In the genomic region with DNA sequence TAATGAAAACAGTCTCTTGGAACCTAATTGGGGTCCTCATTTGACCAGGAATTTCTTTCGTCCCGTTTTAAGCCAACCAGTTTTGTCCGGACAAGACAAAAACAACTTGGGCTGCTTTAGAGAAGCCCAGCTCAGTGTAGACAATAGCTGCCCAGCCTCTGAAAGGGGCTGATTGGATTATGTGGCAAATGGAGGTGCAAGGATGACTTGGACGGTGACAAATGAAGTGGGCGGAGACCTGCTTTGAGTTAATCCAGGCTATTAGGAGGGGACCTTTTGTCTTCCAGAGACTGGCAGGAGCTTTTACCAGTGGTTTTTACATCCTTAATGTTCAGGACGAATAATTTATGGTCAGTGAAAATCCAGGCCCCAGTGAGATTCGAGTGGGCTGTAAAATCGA, we compare ENCODE assay signal across 24 cellular contexts. TPM values are rescaled to one million over a fixed set of nuclear protein-coding genes. Genes with fewer than 3 reads are reported as not detected.
DNase-seq lines count a peak whose midpoint lies in the region; ATAC-seq and TF ChIP-seq lines count a peak whose summit lies in the region.
"Had no signal": no experiment of that assay in that cellular context is flagged by ENCODE, and none has a peak within 500 bp of the region (broad histone marks: within the 10 kb centered on the region; RNA-seq: fewer than 3 reads in every experiment).

No MANE protein-coding gene starts in this region.

- no peaks in the 10 kb centered on the region for H3K27me3 Mint-ChIP-seq in neural crest cell (ENCODE audit: low read depth)

- TF ChIP-seq CTCF in neural crest cell (conservative IDR thresholded peaks at IDR 0.05), result no peak

- peaks cover 57% of the 10 kb centered on the region for H3K4me1 Mint-ChIP-seq in neural crest cell

- H3K27ac Mint-ChIP-seq in neural crest cell (ENCODE audit: unreplicated experiment), result no peak overlapping the region
- H3K27ac Mint-ChIP-seq: activated CD4-positive, alpha-beta memory T cell treated with anti-CD3 and anti-CD28 coated beads for 36 hours; CD4-positive, CD25-positive, alpha-beta regulatory T cell; stimulated activated naive B cell treated with anti-CD40 and anti-IgM and Interleukin-4, amounts not matched to agents 10 μg/mL and 1 μg/mL and 100 μg/mL, for 72 hours; T-helper 2 cell treated with Interferon-gamma antibody and Interleukin-4, amounts not matched to agents 5 μg/mL and 100 μg/mL, for 36 hours had no signal

- peak overlapping the region; percentile 56 for H3K4me3 Mint-ChIP-seq in neural crest cell
- H3K4me3 Mint-ChIP-seq: activated CD4-positive, alpha-beta memory T cell treated with anti-CD3 and anti-CD28 coated beads for 36 hours; stimulated activated naive B cell treated with anti-CD40 and anti-IgM and Interleukin-4, amounts not matched to agents 10 μg/mL and 1 μg/mL and 100 μg/mL, for 72 hours; T-helper 2 cell treated with Interferon-gamma antibody and Interleukin-4, amounts not matched to agents 5 μg/mL and 100 μg/mL, for 36 hours; WTC11 had no signal

- ATAC-seq in GM21825 (IDR thresholded peaks at IDR 0.05; ENCODE audit: unreplicated experiment), result no peak
- ATAC-seq: body of pancreas; gastroesophageal sphincter; HepG2; stimulated activated naive B cell treated with anti-CD40 and anti-IgM and Interleukin-4, amounts not matched to agents 10 μg/mL and 1 μg/mL and 100 μg/mL, for 72 hours; WTC11 had no signal

- peaks cover 3% of the 10 kb centered on the region for H3K9me3 Mint-ChIP-seq in neural crest cell

- peaks cover 11% of the 10 kb centered on the region for H3K36me3 Mint-ChIP-seq in neural crest cell (ENCODE audit: low read depth)
- H3K36me3 Mint-ChIP-seq: activated CD4-positive, alpha-beta memory T cell treated with anti-CD3 and anti-CD28 coated beads for 36 hours; CD4-positive, CD25-positive, alpha-beta regulatory T cell had no signal

- DNase-seq in ELF-1 (ENCODE audit: low read depth, low spot score), result peak; percentile 80
- DNase-seq in NCI-H1417 (lab: John Stamatoyannopoulos, UW), result peak; percentile 39 to 88 (median 83)
- DNase-seq in astrocyte of the hippocampus (ENCODE audit: low read depth, low spot score), result peak; percentile 40
- no peak for DNase-seq in neural crest cell (ENCODE audit: low read depth, low spot score)
- no peak for DNase-seq in NCI-H1048 (lab: John Stamatoyannopoulos, UW)
- DNase-seq in activated CD4-positive, CD25-positive, alpha-beta regulatory T cell treated with anti-CD3 and anti-CD28 coated beads, Interleukin-2, amount 50 U/mL, for 72 hours, result no peak
- DNase-seq: activated CD4-positive, alpha-beta memory T cell treated with anti-CD3 and anti-CD28 coated beads for 36 hours; activated effector memory CD4-positive, alpha-beta T cell treated with anti-CD3 and anti-CD28 coated beads, Interleukin-2, amount 50 U/mL, for 16 hours; body of pancreas; CD4-positive, CD25-positive, alpha-beta regulatory T cell; esophagus squamous epithelium; hypothalamus; islet precursor cell; NCI-H1694 treated with DMSO at 0.1 percent for 48 hours; NCI-H524 treated with DMSO at 0.1 percent for 48 hours; nucleus accumbens; stimulated activated CD4-positive, alpha-beta T cell treated with anti-CD3 and anti-CD28 coated beads, Interleukin-2, amount 100 ng/mL, for 48 hours; stimulated activated naive B cell treated with anti-CD40 and anti-IgM and Interleukin-4, amounts not matched to agents 10 μg/mL and 1 μg/mL and 100 μg/mL, for 72 hours; testis had no signal

RNA-seq across cellular contexts. Expression of a gene that starts 4.8 kb away (rescaled TPM):
- 0.96 and 1.0 TPM in 2 replicates for total RNA-seq in neural crest cell
- total RNA-seq: activated CD4-positive, alpha-beta memory T cell treated with anti-CD3 and anti-CD28 coated beads for 36 hours; HepG2 had no signal

Comparison
In these comparisons a context has a peak if more than half of its experiments do, and no peak if none do; other contexts are left out.
1. DNase-seq: peak in ELF-1 (single experiment), NCI-H1417 (3 of 3) and astrocyte of the hippocampus (single experiment); none in neural crest cell (single experiment), NCI-H1048 (single experiment) and activated CD4-positive, CD25-positive, alpha-beta regulatory T cell treated with anti-CD3 and anti-CD28 coated beads, Interleukin-2, amount 50 U/mL, for 72 hours (single experiment).